Comparison of ENCODE assay signal across 8 cellular contexts in the genomic region with DNA sequence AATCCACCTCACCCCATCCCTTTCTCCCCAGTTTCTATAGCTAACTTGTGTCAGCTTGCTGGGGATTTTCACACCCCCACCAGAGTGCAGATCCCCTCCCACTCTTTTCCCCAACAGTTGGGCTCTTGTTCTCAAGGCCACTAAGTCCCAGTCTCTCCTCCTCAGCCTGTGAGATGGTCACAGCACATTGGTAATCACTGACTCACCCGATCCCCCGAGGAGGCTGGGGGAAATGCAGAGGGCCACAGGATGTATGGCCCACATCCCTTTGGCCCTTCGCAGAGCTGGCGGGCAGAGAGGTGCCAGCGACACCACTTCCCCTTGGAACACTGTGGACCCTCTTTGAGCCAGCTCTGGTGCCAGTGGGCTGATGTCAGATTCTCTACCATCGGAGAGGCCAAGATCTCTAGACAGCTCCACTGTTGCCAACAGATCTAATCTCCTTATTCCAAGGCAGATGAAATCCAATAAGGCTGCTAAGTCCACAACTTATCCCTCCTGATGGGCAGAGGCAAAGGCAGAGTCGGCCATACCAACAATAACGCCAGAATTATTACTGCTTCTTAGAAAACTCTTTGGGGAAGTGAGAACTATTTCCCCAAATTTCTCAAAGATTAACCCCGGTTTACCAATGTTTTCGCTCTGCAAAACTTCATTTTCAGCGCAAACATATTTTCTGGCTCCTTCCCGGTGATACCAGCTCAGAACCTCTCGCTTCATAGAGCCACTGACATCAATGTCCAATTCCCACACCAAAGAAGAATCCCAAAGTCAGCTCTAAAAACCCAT. TPM values are rescaled to one million over a fixed set of nuclear protein-coding genes. Genes with fewer than 3 reads are reported as not detected.
DNase-seq lines count a peak whose midpoint lies in the region; ATAC-seq, FAIRE-seq and TF ChIP-seq lines count a peak whose summit lies in the region.

No MANE protein-coding gene starts in this region.

- no peak overlapping the region for H3K56ac ChIP-seq in H1 (replicated peaks; ENCODE audit: insufficient read length, low read depth, low read length)

- intact Hi-C loops in A673 (cut with micrococcal nuclease; ENCODE audit: unreplicated experiment): no loop called here

- POLR2A ChIA-PET in A673 (lab: Charles Lee; ENCODE audit: low non-redundant PET): no interaction called here
- POLR2A ChIA-PET in T-cell (lab: Charles Lee): interaction anchor here (0.6 to 1.2 kb wide), 3 partner anchors 36 to 80 kb away, joined by 4 to 11 read pairs (median 4); no protein-coding TSS in a partner anchor
- POLR2A ChIA-PET in H1 (lab: Charles Lee; ENCODE audit: partially characterized antibody): interaction anchor here (0.7 to 6.2 kb wide), 14 partner anchors 8 to 123 kb away, joined by 3 to 34 read pairs (median 6); partner anchors contain the start of genes NCKAP5L and TMBIM6

- H3K4ac ChIP-seq in H1 (replicated peaks; ENCODE audit: insufficient read length, low read depth, low read length): peak overlapping the region; percentile 16

- H3K18ac ChIP-seq in H1 (ENCODE audit: extremely low read depth, low read length): peak overlapping the region; percentile 22; the same call in 1 of the 2 replicates

- H3K9ac ChIP-seq in H1 (replicated peaks in 1 of 4; ENCODE audit: extremely low read depth in 1 of 4, low read depth in 3 of 4, low read length in 3 of 4) (peak overlapping the region in 3 of 4 experiments; percentile 0 to 58 (median 22); a peak in 1 of 7 replicates), mucosa of rectum (ENCODE audit: low read depth in 1 of 2, low read length in 2 of 2) (peak overlapping the region in 1 of 2 donors; percentile 14)

- H3K9me3 Mint-ChIP-seq in T-cell: no peaks in the 10 kb centered on the region

- H2BK12ac ChIP-seq in H1 (ENCODE audit: low read depth, low read length): peak overlapping the region; percentile 78; the same call in 1 of the 2 replicates

- H3K4me1 ChIP-seq in A673 (ENCODE audit: insufficient read depth, low read length, poor library complexity, severe bottlenecking) (peaks cover 9% of the 10 kb centered on the region), H1 (replicated peaks in 1 of 4; ENCODE audit: control insufficient read depth in 3 of 4, insufficient read depth in 4 of 4, low read length in 3 of 4) (peaks cover 3 to 27% (median 8%) of the 10 kb centered on the region in 4 experiments), mucosa of rectum (ENCODE audit: control insufficient read depth in 2 of 2, insufficient read depth in 2 of 2, low read length in 2 of 2) (peaks cover 0 to 11% of the 10 kb centered on the region in 2 donors), tibial nerve (peaks cover 0 to 53% (median 39%) of the 10 kb centered on the region in 4 donors)

- peak; percentile 73 for TF ChIP-seq POLR2A in GM19099 (IDR thresholded peaks at IDR 0.05; ENCODE audit: extremely low read depth, insufficient read length, low read depth)
- TF ChIP-seq POLR2A in H1 (IDR thresholded peaks at IDR 0.05; ENCODE audit: control extremely low read depth in 1 of 2, low read depth in 2 of 2, low read length in 2 of 2): no peak; a peak in 1 of 3 replicates
- TF ChIP-seq POLR2A in tibial nerve (IDR thresholded peaks at IDR 0.05): peak; percentile 44 to 54

- no peak overlapping the region for H2BK120ac ChIP-seq in H1 (replicated peaks; ENCODE audit: low read depth, low read length)

- no peak overlapping the region for H3K14ac ChIP-seq in H1 (ENCODE audit: insufficient read length)

- H3K36me3 Mint-ChIP-seq in T-cell: no peaks in the 10 kb centered on the region

- no peak for TF ChIP-seq RAD21 in H1 (IDR thresholded peaks at IDR 0.05 in 1 of 2, conservative IDR thresholded peaks at IDR 0.05 in 1 of 2; ENCODE audit: low read depth in 2 of 2, low read length in 2 of 2)

- no peaks in the 10 kb centered on the region for H3K36me3 ChIP-seq in A673 (ENCODE audit: insufficient read depth, low read length, poor library complexity, severe bottlenecking)
- H3K36me3 ChIP-seq in H1 (ENCODE audit: control insufficient read depth in 2 of 4, insufficient read depth in 4 of 4, low read length in 3 of 4): no peaks in the 10 kb centered on the region
- no peaks in the 10 kb centered on the region for H3K36me3 ChIP-seq in mucosa of rectum (ENCODE audit: control insufficient read depth in 2 of 2, insufficient read depth in 2 of 2, low read length in 2 of 2)
- no peaks in the 10 kb centered on the region for H3K36me3 ChIP-seq in tibial nerve

- no peak overlapping the region for H2BK20ac ChIP-seq in H1 (ENCODE audit: low read length)

- peaks cover 48 to 60% (median 53%) of the 10 kb centered on the region in 3 donors for H3K4me1 Mint-ChIP-seq in T-cell

- TSS peak; percentile 57 for BruUV-seq in A673 (replicated peaks; lab: Mats Ljungman, UMichigan)

- no peak for FAIRE-seq in H1 (lab: Jason Lieb, UNC)

- TF ChIP-seq CTCF in A673 (conservative IDR thresholded peaks at IDR 0.05; ENCODE audit: low read depth, low read length): no peak
- TF ChIP-seq CTCF in H1 (IDR thresholded peaks at IDR 0.05; ENCODE audit: control extremely low read depth in 1 of 3, insufficient read depth in 1 of 3, low read depth in 1 of 3, low read length in 3 of 3): no peak
- peak in 2 of 5 experiments; percentile 7 to 43 for TF ChIP-seq CTCF in tibial nerve (IDR thresholded peaks at IDR 0.05)

- H4K20me1 ChIP-seq in H1 (replicated peaks in 1 of 2; ENCODE audit: control insufficient read depth in 1 of 2, insufficient read depth in 2 of 2, low read length in 2 of 2): peaks cover 3 to 10% of the 10 kb centered on the region in 2 experiments

- no peak overlapping the region for H4K8ac ChIP-seq in H1 (ENCODE audit: extremely low read depth, insufficient read depth, low read length)

- H3K27ac Mint-ChIP-seq in T-cell: peak overlapping the region; percentile 73 to 80

- no peak overlapping the region for H2AFZ ChIP-seq in H1 (ENCODE audit: low read length)

- H3K4me2 ChIP-seq in H1 (ENCODE audit: insufficient read depth in 1 of 2, low read depth in 2 of 2, low read length in 2 of 2): peak overlapping the region; percentile 64 to 90

- H3K27ac ChIP-seq in A673 (ENCODE audit: low read depth, low read length, poor library complexity, severe bottlenecking): no peak overlapping the region
- no peak overlapping the region for H3K27ac ChIP-seq in H1 (ENCODE audit: low read depth, low read length)
- H3K27ac ChIP-seq in mucosa of rectum (ENCODE audit: low read depth in 2 of 2, low read length in 2 of 2): peak overlapping the region in 1 of 2 donors; percentile 79
- peak overlapping the region; percentile 92 to 99 (median 97) for H3K27ac ChIP-seq in tibial nerve

- no peak for TF ChIP-seq EP300 in H1 (IDR thresholded peaks at IDR 0.05; ENCODE audit: borderline replicate concordance in 1 of 2, low read depth in 2 of 2, low read length in 2 of 2)
- peak in 1 of 2 donors; percentile 92 for TF ChIP-seq EP300 in tibial nerve (IDR thresholded peaks at IDR 0.05)

- H3K23me2 ChIP-seq in H1 (ENCODE audit: low read depth, low read length): peaks cover 10% of the 10 kb centered on the region

- no peaks in the 10 kb centered on the region; the same call in 1 of the 2 replicates for H3K79me1 ChIP-seq in H1 (ENCODE audit: low read depth, low read length)

- ATAC-seq in T-cell (replicated peaks in 1 of 4): no peak
- no peak for ATAC-seq in GM19351 (IDR thresholded peaks at IDR 0.05; ENCODE audit: unreplicated experiment)
- ATAC-seq in HG03159 (IDR thresholded peaks at IDR 0.05; ENCODE audit: unreplicated experiment): no peak

- peak overlapping the region; percentile 44; the same call in 1 of the 2 replicates for H2AK5ac ChIP-seq in H1 (ENCODE audit: low read depth, low read length)

- no peak overlapping the region for H4K5ac ChIP-seq in H1 (ENCODE audit: insufficient read length, low read depth, low read length)

- peaks cover 6% of the 10 kb centered on the region for H3K9me3 ChIP-seq in A673 (ENCODE audit: low read depth, low read length, poor library complexity, severe bottlenecking)
- no peaks in the 10 kb centered on the region for H3K9me3 ChIP-seq in H1 (ENCODE audit: insufficient read depth in 2 of 2, low read depth in 1 of 2, low read length in 1 of 2)
- H3K9me3 ChIP-seq in mucosa of rectum (ENCODE audit: control insufficient read depth in 2 of 2, low read length in 2 of 2): no peaks in the 10 kb centered on the region
- no peaks in the 10 kb centered on the region for H3K9me3 ChIP-seq in tibial nerve

- peak overlapping the region; percentile 91 to 93 (median 92) for H3K4me3 Mint-ChIP-seq in T-cell

- H3K27me3 Mint-ChIP-seq in T-cell: peaks cover 0 to 4% of the 10 kb centered on the region in 2 donors

- WGBS in H1 (ENCODE audit: extremely low coverage in 1 of 2, insufficient coverage in 1 of 2, insufficient read length in 1 of 2, insufficient replicate concordance in 2 of 2, low coverage in 1 of 2, low lambda C conversion rate in 2 of 2, missing lambda C conversion rate in 1 of 2), 2 experiments: 60% methylated on average over 13 of the region's 13 CpGs; no CpG with 5 or more reads in 1 of the 2 experiments
- 17 to 20% methylated on average over 13 of the region's 13 CpGs for WGBS in tibial nerve, 2 donors

- no peaks in the 10 kb centered on the region for H3K27me3 ChIP-seq in A673 (replicated peaks; ENCODE audit: insufficient read depth, low read depth, low read length, poor library complexity)
- peaks cover 1 to 9% (median 6%) of the 10 kb centered on the region in 4 experiments for H3K27me3 ChIP-seq in H1 (replicated peaks in 1 of 4; ENCODE audit: control insufficient read depth in 3 of 4, extremely low read depth in 1 of 4, insufficient read depth in 3 of 4, low read length in 3 of 4)
- peaks cover 0 to 6% of the 10 kb centered on the region in 2 donors for H3K27me3 ChIP-seq in mucosa of rectum (ENCODE audit: control insufficient read depth in 2 of 2, insufficient read depth in 2 of 2, low read length in 2 of 2)
- H3K27me3 ChIP-seq in tibial nerve: no peaks in the 10 kb centered on the region

- DNase-seq in A673 (ENCODE audit: low spot score): peak; percentile 50
- peak in 2 of 34 experiments; percentile 11 to 22 for DNase-seq in T-cell
- no peak for DNase-seq in H1 (ENCODE audit: low read depth in 1 of 2, low spot score in 2 of 2)
- DNase-seq in tibial nerve (ENCODE audit: low spot score in 2 of 2): peak in 1 of 2 donors; percentile 15

- H3K4me3 ChIP-seq in A673 (ENCODE audit: low read depth, low read length, poor library complexity, severe bottlenecking) (peak overlapping the region; percentile 73), H1 (ENCODE audit: extremely low read depth in 1 of 4, insufficient read depth in 2 of 4, low read depth in 3 of 4, low read length in 4 of 4) (peak overlapping the region; percentile 53 to 82 (median 75)), mucosa of rectum (ENCODE audit: low read length in 2 of 2) (peak overlapping the region; percentile 65 to 77), tibial nerve (peak overlapping the region; percentile 78 to 99 (median 84))

- CTCF ChIA-PET in A673 (lab: Charles Lee): no interaction called here
- CTCF ChIA-PET in T-cell (lab: Charles Lee): interaction anchor here (0.9 to 9.0 kb wide), 9 partner anchors 15 to 72 kb away, joined by 3 to 100 read pairs (median 4); partner anchors contain the start of gene TMBIM6 (in 1 of the 2)
- CTCF ChIA-PET in H1 (lab: Charles Lee; ENCODE audit: partially characterized antibody): interaction anchor here (0.6 to 10.3 kb wide), 14 partner anchors 10 to 125 kb away, joined by 3 to 222 read pairs (median 4); partner anchors contain the start of gene TMBIM6

- no peak overlapping the region for H3K23ac ChIP-seq in H1 (ENCODE audit: insufficient read length)

- no peak overlapping the region; the same call in 1 of the 2 replicates for H2BK15ac ChIP-seq in H1 (ENCODE audit: low read length)

- H3K79me2 ChIP-seq in H1 (ENCODE audit: control insufficient read depth in 1 of 2, insufficient read depth in 2 of 2, low read length in 2 of 2): peaks cover 9 to 57% of the 10 kb centered on the region in 2 experiments

- H4K91ac ChIP-seq in H1 (replicated peaks; ENCODE audit: insufficient read length, low read length): no peak overlapping the region

- peak overlapping the region; percentile 32; the same call in 1 of the 2 replicates for H2BK5ac ChIP-seq in H1 (ENCODE audit: low read depth, low read length)

RNA-seq across cellular contexts. Expression of gene FMNL3, which starts 1.5 kb away (rescaled TPM):
- 22.0 and 27.7 TPM in 2 replicates for total RNA-seq in A673 (2021)
- total RNA-seq in T-cell: 10 to 100 TPM; 34.2 to 45.5 (median 41.1) TPM
- total RNA-seq in H1 (2021; fragmentation: NEBNext Ultra II Directional; extraction: Animal tissue kit (Norgen Biotek cat#: 25700)): 27.6 and 29.0 TPM in 2 replicates
- polyA plus RNA-seq in H1 (2011; rRNA removed): 8.6 and 11.4 TPM in 2 replicates
- 10.6 TPM for polyA plus RNA-seq in H1 (2011; cell fraction: cytosol; rRNA removed)
- 32.8 TPM for polyA plus RNA-seq in H1 (2011; cell fraction: nucleus; rRNA removed)
- 12.5 to 15.2 TPM (median 14.4 TPM) in 4 replicates for polyA plus RNA-seq in H1 (2012, experiment 1 of 2)
- polyA plus RNA-seq in H1 (2012, experiment 2 of 2): 9.2 TPM
- 9.3 TPM for polyA plus RNA-seq in H1 (2013, experiment 1 of 2)
- 9.3 TPM for polyA plus RNA-seq in H1 (2013, experiment 2 of 2)
- 27.3 and 32.4 TPM in 2 replicates for polyA minus RNA-seq in H1 (2011; rRNA and poly(A)+ RNA removed)
- polyA minus RNA-seq in H1 (2011; cell fraction: cytosol; rRNA and poly(A)+ RNA removed): 17.9 TPM
- polyA minus RNA-seq in H1 (2011; cell fraction: nucleus; rRNA and poly(A)+ RNA removed): 23.5 TPM
- total RNA-seq in tibial nerve: 10 to 100 TPM; 48.3 to 64.2 (median 58.9) TPM

RNA-seq across cellular contexts. Expression of gene TMBIM6, which starts 35.7 kb away (rescaled TPM):
- total RNA-seq in A673 (2021) (425 and 454 TPM in 2 replicates), T-cell (100 to 1,000 TPM; 333 to 426 (median 401) TPM), tibial nerve (100 to 1,000 TPM; 284 to 404 (median 325) TPM)
- 413 and 423 TPM in 2 replicates for total RNA-seq in H1 (2021; fragmentation: NEBNext Ultra II Directional; extraction: Animal tissue kit (Norgen Biotek cat#: 25700))
- 417 and 556 TPM in 2 replicates for polyA plus RNA-seq in H1 (2011; rRNA removed)
- 336 TPM for polyA plus RNA-seq in H1 (2011; cell fraction: cytosol; rRNA removed)
- 245 TPM for polyA plus RNA-seq in H1 (2011; cell fraction: nucleus; rRNA removed)
- polyA plus RNA-seq in H1 (2012, experiment 1 of 2): 316 to 392 TPM (median 338 TPM) in 4 replicates
- 298 TPM for polyA plus RNA-seq in H1 (2012, experiment 2 of 2)
- 745 TPM for polyA plus RNA-seq in H1 (2013, experiment 1 of 2)
- 748 TPM for polyA plus RNA-seq in H1 (2013, experiment 2 of 2)
- 292 and 323 TPM in 2 replicates for polyA minus RNA-seq in H1 (2011; rRNA and poly(A)+ RNA removed)
- polyA minus RNA-seq in H1 (2011; cell fraction: cytosol; rRNA and poly(A)+ RNA removed): 136 TPM
- 134 TPM for polyA minus RNA-seq in H1 (2011; cell fraction: nucleus; rRNA and poly(A)+ RNA removed)

Comparison
In these comparisons a context has a peak if more than half of its experiments do, and no peak if none do; other contexts are left out.
1. H3K27ac ChIP-seq: peak in tibial nerve (4 of 4); none in A673 (single experiment) and H1 (single experiment).
2. POLR2A ChIP-seq: peak in GM19099 (single experiment) and tibial nerve (2 of 2); none in H1 (0 of 2).
3. Peak in every context shown above with its lines, with median percentiles within 50 percentile points of each other: H3K4me3 ChIP-seq.